1 cellular context compared by ENCODE assay signal in genomic region chr2:11688222-11689069, GRCh38.
TF ChIP-seq lines count a peak whose summit lies in the region.

No MANE protein-coding gene starts in this region.

TF ChIP-seq in GM12878, 131 proteins besides CTCF, POLR2A, EP300 and RAD21:
- TF ChIP-seq REST (IDR thresholded peaks at IDR 0.05; ENCODE audit: low read depth, low read length) = no peak
- TF ChIP-seq RELB (IDR thresholded peaks at IDR 0.05; ENCODE audit: low read depth) = no peak
- 0 out of 2 replicates have a peak, but pooled peaks have one; percentile 8 for TF ChIP-seq IKZF1 (conservative IDR thresholded peaks at IDR 0.05)
- no peak for TF ChIP-seq CHD4 (IDR thresholded peaks at IDR 0.05)
- TF ChIP-seq, protein P1, sequence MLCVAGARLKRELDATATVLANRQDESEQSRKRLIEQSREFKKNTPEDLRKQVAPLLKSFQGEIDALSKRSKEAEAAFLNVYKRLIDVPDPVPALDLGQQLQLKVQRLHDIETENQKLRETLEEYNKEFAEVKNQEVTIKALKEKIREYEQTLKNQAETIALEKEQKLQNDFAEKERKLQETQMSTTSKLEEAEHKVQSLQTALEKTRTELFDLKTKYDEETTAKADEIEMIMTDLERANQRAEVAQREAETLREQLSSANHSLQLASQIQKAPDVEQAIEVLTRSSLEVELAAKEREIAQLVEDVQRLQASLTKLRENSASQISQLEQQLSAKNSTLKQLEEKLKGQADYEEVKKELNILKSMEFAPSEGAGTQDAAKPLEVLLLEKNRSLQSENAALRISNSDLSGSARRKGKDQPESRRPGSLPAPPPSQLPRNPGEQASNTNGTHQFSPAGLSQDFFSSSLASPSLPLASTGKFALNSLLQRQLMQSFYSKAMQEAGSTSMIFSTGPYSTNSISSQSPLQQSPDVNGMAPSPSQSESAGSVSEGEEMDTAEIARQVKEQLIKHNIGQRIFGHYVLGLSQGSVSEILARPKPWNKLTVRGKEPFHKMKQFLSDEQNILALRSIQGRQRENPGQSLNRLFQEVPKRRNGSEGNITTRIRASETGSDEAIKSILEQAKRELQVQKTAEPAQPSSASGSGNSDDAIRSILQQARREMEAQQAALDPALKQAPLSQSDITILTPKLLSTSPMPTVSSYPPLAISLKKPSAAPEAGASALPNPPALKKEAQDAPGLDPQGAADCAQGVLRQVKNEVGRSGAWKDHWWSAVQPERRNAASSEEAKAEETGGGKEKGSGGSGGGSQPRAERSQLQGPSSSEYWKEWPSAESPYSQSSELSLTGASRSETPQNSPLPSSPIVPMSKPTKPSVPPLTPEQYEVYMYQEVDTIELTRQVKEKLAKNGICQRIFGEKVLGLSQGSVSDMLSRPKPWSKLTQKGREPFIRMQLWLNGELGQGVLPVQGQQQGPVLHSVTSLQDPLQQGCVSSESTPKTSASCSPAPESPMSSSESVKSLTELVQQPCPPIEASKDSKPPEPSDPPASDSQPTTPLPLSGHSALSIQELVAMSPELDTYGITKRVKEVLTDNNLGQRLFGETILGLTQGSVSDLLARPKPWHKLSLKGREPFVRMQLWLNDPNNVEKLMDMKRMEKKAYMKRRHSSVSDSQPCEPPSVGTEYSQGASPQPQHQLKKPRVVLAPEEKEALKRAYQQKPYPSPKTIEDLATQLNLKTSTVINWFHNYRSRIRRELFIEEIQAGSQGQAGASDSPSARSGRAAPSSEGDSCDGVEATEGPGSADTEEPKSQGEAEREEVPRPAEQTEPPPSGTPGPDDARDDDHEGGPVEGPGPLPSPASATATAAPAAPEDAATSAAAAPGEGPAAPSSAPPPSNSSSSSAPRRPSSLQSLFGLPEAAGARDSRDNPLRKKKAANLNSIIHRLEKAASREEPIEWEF (IDR thresholded peaks at IDR 0.05; ENCODE audit: insufficient replicate concordance, low read depth, low read length) = no peak
- TF ChIP-seq SPI1 (IDR thresholded peaks at IDR 0.05; ENCODE audit: borderline replicate concordance, insufficient read depth, low read depth, low read length) = peak; percentile 81
- TF ChIP-seq MLLT1 (IDR thresholded peaks at IDR 0.05) = 0 out of 2 replicates have a peak, but pooled peaks have one; percentile 21
- no peak for TF ChIP-seq RELA (IDR thresholded peaks at IDR 0.05; ENCODE audit: borderline replicate concordance, partially characterized antibody)
- TF ChIP-seq CBFB (IDR thresholded peaks at IDR 0.05; ENCODE audit: low read depth) = peak; percentile 49; the same call in 1 of the 2 replicates
- no peak for TF ChIP-seq EGR1 (IDR thresholded peaks at IDR 0.05; ENCODE audit: borderline replicate concordance in 1 of 2, low read depth in 2 of 2, low read length in 2 of 2)
- TF ChIP-seq RB1 (IDR thresholded peaks at IDR 0.05; ENCODE audit: borderline replicate concordance) = peak; percentile 34; the same call in 1 of the 2 replicates
- peak; percentile 30; the same call in 1 of the 2 replicates for TF ChIP-seq SMC3 (IDR thresholded peaks at IDR 0.05; ENCODE audit: borderline replicate concordance, low read length)
- peak; percentile 79 for TF ChIP-seq RUNX3 (IDR thresholded peaks at IDR 0.05; ENCODE audit: low read length)
- TF ChIP-seq ZNF274 (IDR thresholded peaks at IDR 0.05; ENCODE audit: insufficient read depth, insufficient read length) = no peak
- TF ChIP-seq NBN (IDR thresholded peaks at IDR 0.05) = peak; percentile 33; the same call in 1 of the 2 replicates
TF ChIP-seq in GM12878: peak in this region for 8.
